In the genomic region with DNA sequence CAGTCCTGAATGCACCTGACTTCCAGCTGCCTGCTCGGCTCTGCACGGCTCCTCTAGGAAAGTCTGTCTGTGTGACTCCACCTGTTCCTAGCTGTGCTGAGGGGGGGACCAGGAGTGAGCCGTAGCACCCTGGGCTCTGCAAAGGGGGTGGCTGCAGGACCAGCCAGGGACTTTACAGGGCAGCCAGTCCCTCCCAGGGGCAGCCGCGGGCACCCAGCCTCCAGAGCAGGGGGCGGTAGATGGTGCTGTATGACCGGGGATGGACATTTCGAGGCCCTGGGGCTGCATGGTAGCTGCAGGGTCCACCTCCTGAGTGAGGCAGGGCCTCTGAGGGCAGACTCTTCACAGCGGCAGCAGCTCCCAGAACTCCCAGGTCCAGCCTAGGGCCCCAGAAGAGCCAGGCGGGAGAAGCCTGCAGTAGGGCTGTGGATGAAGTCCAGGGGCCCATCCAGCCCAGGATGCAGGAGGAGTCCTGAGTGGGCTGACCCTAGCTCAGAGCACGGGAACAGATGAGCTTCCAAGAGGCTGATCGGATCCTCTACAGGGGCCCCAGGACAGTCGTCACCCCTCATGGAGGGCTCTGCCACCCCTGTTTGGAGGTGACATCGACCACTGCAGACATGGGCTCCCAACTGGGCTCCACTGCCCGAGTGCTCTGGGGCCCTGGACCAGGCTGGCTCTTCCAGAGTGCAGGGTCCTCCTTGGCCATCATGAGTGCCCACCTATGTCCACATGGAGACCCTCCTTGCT, we compare ENCODE assay signal across 15 cellular contexts.
DNase-seq lines count a peak whose midpoint lies in the region; ATAC-seq and TF ChIP-seq lines count a peak whose summit lies in the region.
"Had no signal": no experiment of that assay in that cellular context is flagged by ENCODE, and none has a peak within 500 bp of the region (broad histone marks: within the 10 kb centered on the region; RNA-seq: fewer than 3 reads in every experiment).

No MANE protein-coding gene starts in this region.

- H3K27ac Mint-ChIP-seq in activated T-cell treated with anti-CD3 and anti-CD28 coated beads, Interleukin-2, amount 50 U/mL, for 24 hours = no peak overlapping the region
- H3K27ac Mint-ChIP-seq in activated T-cell treated with anti-CD3 and anti-CD28 coated beads, Interleukin-2, amount 50 U/mL, for 72 hours = no peak overlapping the region
- H3K27ac Mint-ChIP-seq in endodermal cell = no peak overlapping the region
- no peak overlapping the region for H3K27ac Mint-ChIP-seq in mesothelial cell of epicardium
- no peak overlapping the region for H3K27ac Mint-ChIP-seq in stimulated activated effector memory CD8-positive, alpha-beta T cell treated with anti-CD3 and anti-CD28 coated beads, Interleukin-12 subunit alpha, Interleukin-12 subunit beta, amount 100 ng/mL, for 72 hours

- H3K36me3 Mint-ChIP-seq in activated T-cell treated with anti-CD3 and anti-CD28 coated beads, Interleukin-2, amount 50 U/mL, for 24 hours (ENCODE audit: low read depth) = no peaks in the 10 kb centered on the region
- no peaks in the 10 kb centered on the region for H3K36me3 Mint-ChIP-seq in activated T-cell treated with anti-CD3 and anti-CD28 coated beads, Interleukin-2, amount 50 U/mL, for 72 hours (ENCODE audit: insufficient read depth in 2 of 2)
- H3K36me3 Mint-ChIP-seq in endodermal cell (ENCODE audit: low read depth) (peaks cover 2% of the 10 kb centered on the region), mesothelial cell of epicardium (no peaks in the 10 kb centered on the region)
- H3K36me3 Mint-ChIP-seq in stimulated activated effector memory CD8-positive, alpha-beta T cell treated with anti-CD3 and anti-CD28 coated beads, Interleukin-12 subunit alpha, Interleukin-12 subunit beta, amount 100 ng/mL, for 72 hours = no peaks in the 10 kb centered on the region

- H3K4me3 ChIP-seq in MG63 = no peak overlapping the region
- H3K4me3 ChIP-seq in endodermal cell (ENCODE audit: low read length) = no peak overlapping the region
- H3K4me3 ChIP-seq: BLaER1 treated with 17β-estradiol and CSF1 and Interleukin-3, amounts not matched to agents 10 nM and 100 nM had no signal

- WGBS in endodermal cell (ENCODE audit: insufficient coverage in 1 of 2, insufficient read length in 1 of 2), 2 experiments = 91 to 100% methylated on average over 7 to 15 of the region's 15 CpGs

- H3K4me3 Mint-ChIP-seq in activated T-cell treated with anti-CD3 and anti-CD28 coated beads, Interleukin-2, amount 50 U/mL, for 24 hours = no peak overlapping the region
- no peak overlapping the region for H3K4me3 Mint-ChIP-seq in activated T-cell treated with anti-CD3 and anti-CD28 coated beads, Interleukin-2, amount 50 U/mL, for 72 hours
- no peak overlapping the region for H3K4me3 Mint-ChIP-seq in endodermal cell
- H3K4me3 Mint-ChIP-seq in mesothelial cell of epicardium = no peak overlapping the region
- no peak overlapping the region for H3K4me3 Mint-ChIP-seq in stimulated activated effector memory CD8-positive, alpha-beta T cell treated with anti-CD3 and anti-CD28 coated beads, Interleukin-12 subunit alpha, Interleukin-12 subunit beta, amount 100 ng/mL, for 72 hours

- H3K9me3 Mint-ChIP-seq in activated T-cell treated with anti-CD3 and anti-CD28 coated beads, Interleukin-2, amount 50 U/mL, for 24 hours = no peaks in the 10 kb centered on the region
- peaks cover 0 to 2% of the 10 kb centered on the region in 2 donors for H3K9me3 Mint-ChIP-seq in activated T-cell treated with anti-CD3 and anti-CD28 coated beads, Interleukin-2, amount 50 U/mL, for 72 hours
- H3K9me3 Mint-ChIP-seq in endodermal cell (peaks cover 24% of the 10 kb centered on the region), mesothelial cell of epicardium (peaks cover 9% of the 10 kb centered on the region)
- H3K9me3 Mint-ChIP-seq in stimulated activated effector memory CD8-positive, alpha-beta T cell treated with anti-CD3 and anti-CD28 coated beads, Interleukin-12 subunit alpha, Interleukin-12 subunit beta, amount 100 ng/mL, for 72 hours = no peaks in the 10 kb centered on the region

- H3K27ac ChIP-seq in endodermal cell (ENCODE audit: low read depth, low read length) = no peak overlapping the region
- H3K27ac ChIP-seq: BLaER1 treated with 17β-estradiol and CSF1 and Interleukin-3, amounts not matched to agents 10 nM and 100 nM had no signal

- H3K9me3 ChIP-seq in MG63 = peaks cover 12% of the 10 kb centered on the region
- H3K9me3 ChIP-seq in endodermal cell (ENCODE audit: control insufficient read depth, low read length) = peaks cover 4% of the 10 kb centered on the region

- peaks cover 5% of the 10 kb centered on the region for H3K27me3 Mint-ChIP-seq in activated T-cell treated with anti-CD3 and anti-CD28 coated beads, Interleukin-2, amount 50 U/mL, for 24 hours
- H3K27me3 Mint-ChIP-seq in activated T-cell treated with anti-CD3 and anti-CD28 coated beads, Interleukin-2, amount 50 U/mL, for 72 hours (ENCODE audit: low read depth) = peaks cover 6% of the 10 kb centered on the region
- no peaks in the 10 kb centered on the region for H3K27me3 Mint-ChIP-seq in endodermal cell (ENCODE audit: insufficient read depth)
- no peaks in the 10 kb centered on the region for H3K27me3 Mint-ChIP-seq in mesothelial cell of epicardium (ENCODE audit: low read depth)

- no peak overlapping the region for H3K9ac ChIP-seq in endodermal cell (ENCODE audit: extremely low read depth, low read length, poor library complexity, severe bottlenecking)

- H3K4me1 ChIP-seq in endodermal cell (ENCODE audit: control insufficient read depth, insufficient read depth, low read length) = no peaks in the 10 kb centered on the region

- H3K36me3 ChIP-seq in MG63 (peaks cover 88% of the 10 kb centered on the region), endodermal cell (ENCODE audit: control insufficient read depth, insufficient read depth, low read length) (no peaks in the 10 kb centered on the region)
- H3K36me3 ChIP-seq: BLaER1 treated with 17β-estradiol and CSF1 and Interleukin-3, amounts not matched to agents 10 nM and 100 nM had no signal

- ATAC-seq in activated T-cell treated with anti-CD3 and anti-CD28 coated beads, Interleukin-2, amount 50 U/mL, for 72 hours (replicated peaks in 1 of 2) = no peak
- ATAC-seq in HG03442 (IDR thresholded peaks at IDR 0.05; ENCODE audit: unreplicated experiment) = no peak
- ATAC-seq in stimulated activated effector memory CD8-positive, alpha-beta T cell treated with anti-CD3 and anti-CD28 coated beads, Interleukin-12 subunit alpha, Interleukin-12 subunit beta, amount 100 ng/mL, for 72 hours = no peak

- TF ChIP-seq CTCF in endodermal cell (conservative IDR thresholded peaks at IDR 0.05) (no peak), mesothelial cell of epicardium (IDR thresholded peaks at IDR 0.05; ENCODE audit: unreplicated experiment) (no peak)

- H3K27me3 ChIP-seq in MG63 = no peaks in the 10 kb centered on the region; the same call in 1 of the 2 replicates
- H3K27me3 ChIP-seq in endodermal cell (ENCODE audit: control insufficient read depth, insufficient read depth, low read length, poor library complexity, severe bottlenecking) = peaks cover 7% of the 10 kb centered on the region
- H3K27me3 ChIP-seq: BLaER1 treated with 17β-estradiol and CSF1 and Interleukin-3, amounts not matched to agents 10 nM and 100 nM had no signal

- peak; percentile 30 for DNase-seq in activated T-cell treated with anti-CD3 and anti-CD28 coated beads, Interleukin-2, amount 50 U/mL, for 24 hours
- DNase-seq in activated T-cell treated with anti-CD3 and anti-CD28 coated beads, Interleukin-2, amount 50 U/mL, for 72 hours = no peak
- DNase-seq in MG63 = peak; percentile 0
- peak; percentile 43 for DNase-seq in endodermal cell
- peak; percentile 83 for DNase-seq in mesenteric fat pad (ENCODE audit: low spot score)
- no peak for DNase-seq in mesothelial cell of epicardium (ENCODE audit: low spot score in 2 of 2, unreplicated experiment in 2 of 2)
- DNase-seq in stimulated activated effector memory CD8-positive, alpha-beta T cell treated with anti-CD3 and anti-CD28 coated beads, Interleukin-12 subunit alpha, Interleukin-12 subunit beta, amount 100 ng/mL, for 72 hours (ENCODE audit: low spot score in 2 of 2) = no peak
- DNase-seq: EL, GOT3, Karpas-422, NCI-H2029, NCI-H510A treated with DMSO at 0.1 percent for 48 hours, RPMI8226 had no signal

- peaks cover 5% of the 10 kb centered on the region for H3K4me1 Mint-ChIP-seq in activated T-cell treated with anti-CD3 and anti-CD28 coated beads, Interleukin-2, amount 50 U/mL, for 24 hours (ENCODE audit: low read depth)
- H3K4me1 Mint-ChIP-seq in activated T-cell treated with anti-CD3 and anti-CD28 coated beads, Interleukin-2, amount 50 U/mL, for 72 hours (ENCODE audit: low read depth) = peaks cover 7% of the 10 kb centered on the region
- H3K4me1 Mint-ChIP-seq in endodermal cell (no peaks in the 10 kb centered on the region), mesothelial cell of epicardium (no peaks in the 10 kb centered on the region)
- peaks cover 13% of the 10 kb centered on the region for H3K4me1 Mint-ChIP-seq in stimulated activated effector memory CD8-positive, alpha-beta T cell treated with anti-CD3 and anti-CD28 coated beads, Interleukin-12 subunit alpha, Interleukin-12 subunit beta, amount 100 ng/mL, for 72 hours

Comparison
In these comparisons a context has a peak if more than half of its experiments do, and no peak if none do; other contexts are left out.
1. DNase-seq: peak in activated T-cell treated with anti-CD3 and anti-CD28 coated beads, Interleukin-2, amount 50 U/mL, for 24 hours (single experiment), MG63 (single experiment), endodermal cell (single experiment) and mesenteric fat pad (single experiment); none in activated T-cell treated with anti-CD3 and anti-CD28 coated beads, Interleukin-2, amount 50 U/mL, for 72 hours (0 of 2), mesothelial cell of epicardium (0 of 2) and stimulated activated effector memory CD8-positive, alpha-beta T cell treated with anti-CD3 and anti-CD28 coated beads, Interleukin-12 subunit alpha, Interleukin-12 subunit beta, amount 100 ng/mL, for 72 hours (0 of 2).